1 cellular context compared by ENCODE assay signal in the genomic region with DNA sequence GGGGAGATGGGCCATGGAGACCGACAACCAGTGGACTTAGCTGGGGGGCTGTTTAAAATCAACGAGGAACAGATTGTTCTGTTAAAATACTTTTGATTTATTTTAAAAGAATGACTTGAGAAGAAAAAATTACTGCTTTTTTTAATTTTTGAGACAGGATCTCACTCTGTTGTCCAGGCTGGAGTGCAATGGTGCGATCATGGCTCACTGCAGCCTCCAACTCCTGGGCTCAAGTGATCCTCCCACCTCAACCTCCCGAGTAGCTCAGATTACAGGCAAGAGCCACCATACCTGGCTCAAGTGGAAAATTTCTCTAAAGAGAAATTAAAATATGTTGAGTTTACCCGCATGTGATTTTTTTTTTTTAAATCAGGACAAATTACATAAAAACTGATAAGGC.
TF ChIP-seq lines count a peak whose summit lies in the region.

No MANE protein-coding gene starts in this region.

TF ChIP-seq in GM23338, 12 proteins besides CTCF, POLR2A, EP300 and RAD21 (continued from another document):
- TF ChIP-seq, protein P1, sequence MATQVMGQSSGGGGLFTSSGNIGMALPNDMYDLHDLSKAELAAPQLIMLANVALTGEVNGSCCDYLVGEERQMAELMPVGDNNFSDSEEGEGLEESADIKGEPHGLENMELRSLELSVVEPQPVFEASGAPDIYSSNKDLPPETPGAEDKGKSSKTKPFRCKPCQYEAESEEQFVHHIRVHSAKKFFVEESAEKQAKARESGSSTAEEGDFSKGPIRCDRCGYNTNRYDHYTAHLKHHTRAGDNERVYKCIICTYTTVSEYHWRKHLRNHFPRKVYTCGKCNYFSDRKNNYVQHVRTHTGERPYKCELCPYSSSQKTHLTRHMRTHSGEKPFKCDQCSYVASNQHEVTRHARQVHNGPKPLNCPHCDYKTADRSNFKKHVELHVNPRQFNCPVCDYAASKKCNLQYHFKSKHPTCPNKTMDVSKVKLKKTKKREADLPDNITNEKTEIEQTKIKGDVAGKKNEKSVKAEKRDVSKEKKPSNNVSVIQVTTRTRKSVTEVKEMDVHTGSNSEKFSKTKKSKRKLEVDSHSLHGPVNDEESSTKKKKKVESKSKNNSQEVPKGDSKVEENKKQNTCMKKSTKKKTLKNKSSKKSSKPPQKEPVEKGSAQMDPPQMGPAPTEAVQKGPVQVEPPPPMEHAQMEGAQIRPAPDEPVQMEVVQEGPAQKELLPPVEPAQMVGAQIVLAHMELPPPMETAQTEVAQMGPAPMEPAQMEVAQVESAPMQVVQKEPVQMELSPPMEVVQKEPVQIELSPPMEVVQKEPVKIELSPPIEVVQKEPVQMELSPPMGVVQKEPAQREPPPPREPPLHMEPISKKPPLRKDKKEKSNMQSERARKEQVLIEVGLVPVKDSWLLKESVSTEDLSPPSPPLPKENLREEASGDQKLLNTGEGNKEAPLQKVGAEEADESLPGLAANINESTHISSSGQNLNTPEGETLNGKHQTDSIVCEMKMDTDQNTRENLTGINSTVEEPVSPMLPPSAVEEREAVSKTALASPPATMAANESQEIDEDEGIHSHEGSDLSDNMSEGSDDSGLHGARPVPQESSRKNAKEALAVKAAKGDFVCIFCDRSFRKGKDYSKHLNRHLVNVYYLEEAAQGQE (IDR thresholded peaks at IDR 0.05; ENCODE audit: unreplicated experiment): no peak
